ENCODE assay signal across 18 cellular contexts in genomic region chr19:17098326-17098725, GRCh38. TPM values are rescaled to one million over a fixed set of nuclear protein-coding genes. Genes with fewer than 3 reads are reported as not detected.
DNase-seq lines count a peak whose midpoint lies in the region; ATAC-seq, FAIRE-seq and TF ChIP-seq lines count a peak whose summit lies in the region.
"Had no signal": no experiment of that assay in that cellular context is flagged by ENCODE, and none has a peak within 500 bp of the region (broad histone marks: within the 10 kb centered on the region; RNA-seq: fewer than 3 reads in every experiment).

No MANE protein-coding gene starts in this region.

- H2AFZ ChIP-seq in smooth muscle cell (ENCODE audit: low read depth) = no peak overlapping the region

- CTCF ChIA-PET in WTC11 (lab: Charles Lee) = interaction anchor here (0.6 kb wide), 1 partner anchor 34 kb away, joined by 5 read pairs; no protein-coding TSS in a partner anchor

- peak overlapping the region; percentile 63 for H3K27ac Mint-ChIP-seq in T-helper 1 cell treated with Interleukin-12 subunit alpha and Interleukin-12 subunit beta and Interleukin-4 antibody, amounts not matched to agents 30 μg/mL and 1 μg/mL, for 36 hours
- peak overlapping the region; percentile 62 for H3K27ac Mint-ChIP-seq in WTC11
- H3K27ac Mint-ChIP-seq: activated CD4-positive, alpha-beta T cell treated with anti-CD3 and anti-CD28 coated beads, Interleukin-2, amount 10 ng/mL, durations not matched to agents 7 days and 5 days had no signal

- H3K27me3 ChIP-seq in right lobe of liver (no peaks in the 10 kb centered on the region), smooth muscle cell (ENCODE audit: low read depth) (no peaks in the 10 kb centered on the region)
- H3K27me3 ChIP-seq: dorsolateral prefrontal cortex had no signal

- H3K27ac ChIP-seq in right lobe of liver = peak overlapping the region in 2 of 3 donors; percentile 57 to 68
- H3K27ac ChIP-seq in smooth muscle cell (ENCODE audit: low read depth) = peak overlapping the region; percentile 90
- H3K27ac ChIP-seq: 22Rv1 had no signal

- H3K36me3 ChIP-seq in right lobe of liver = peaks cover 0 to 7% (median 3%) of the 10 kb centered on the region in 4 donors
- H3K36me3 ChIP-seq in smooth muscle cell (ENCODE audit: low read depth) = peaks cover 10% of the 10 kb centered on the region

- FAIRE-seq in HTR-8/SVneo (lab: Jason Lieb, UNC) (no peak), H54 (lab: Jason Lieb, UNC) (no peak)

- peaks cover 18% of the 10 kb centered on the region for H3F3A ChIP-seq in smooth muscle cell (ENCODE audit: low read depth)

- DNase-seq in T-helper 1 cell (no peak), WTC11 (ENCODE audit: low spot score) (no peak), right lobe of liver (no peak), smooth muscle cell (lab: John Stamatoyannopoulos, UW; ENCODE audit: unreplicated experiment) (no peak), HTR-8/SVneo (ENCODE audit: insufficient read length, low spot score) (no peak), NCI-H2107 (lab: John Stamatoyannopoulos, UW) (no peak), H54 (ENCODE audit: insufficient read length, low spot score) (no peak)
- DNase-seq: activated CD4-positive, alpha-beta T cell treated with anti-CD3 and anti-CD28 coated beads, Interleukin-2, amount 10 ng/mL, durations not matched to agents 7 days and 5 days; CD4-positive, alpha-beta memory T cell; dorsolateral prefrontal cortex; H7; left colon; NCI-H1048; NCI-H345; SHP77; stimulated activated naive CD4-positive, alpha-beta T cell treated with Interleukin-2 at 50 U/mL for 16 hours had no signal

- peak overlapping the region; percentile 55 for H3K9ac ChIP-seq in smooth muscle cell (ENCODE audit: low read depth)

- H3K9me3 Mint-ChIP-seq in T-helper 1 cell treated with Interleukin-12 subunit alpha and Interleukin-12 subunit beta and Interleukin-4 antibody, amounts not matched to agents 30 μg/mL and 1 μg/mL, for 36 hours = peaks cover 4% of the 10 kb centered on the region
- H3K9me3 Mint-ChIP-seq in WTC11 = peaks cover 11% of the 10 kb centered on the region

- 83% methylated on average over 6 of the region's 9 CpGs for WGBS in right lobe of liver (ENCODE audit: insufficient coverage, low coverage, low lambda C conversion rate, missing lambda C conversion rate)
- WGBS in smooth muscle cell (ENCODE audit: low lambda C conversion rate) = 52% methylated on average over 9 of the region's 9 CpGs

- H3K9me3 ChIP-seq in right lobe of liver (no peaks in the 10 kb centered on the region), smooth muscle cell (replicated peaks; ENCODE audit: low read depth) (no peaks in the 10 kb centered on the region)

- peaks cover 99% of the 10 kb centered on the region for H3K79me2 ChIP-seq in smooth muscle cell (ENCODE audit: low read depth)

- intact Hi-C loops in right lobe of liver (cut with DNase I) = no loop called here

- no peak overlapping the region for H3K4me3 Mint-ChIP-seq in T-helper 1 cell treated with Interleukin-12 subunit alpha and Interleukin-12 subunit beta and Interleukin-4 antibody, amounts not matched to agents 30 μg/mL and 1 μg/mL, for 36 hours
- no peak overlapping the region for H3K4me3 Mint-ChIP-seq in WTC11
- H3K4me3 Mint-ChIP-seq: activated CD4-positive, alpha-beta T cell treated with anti-CD3 and anti-CD28 coated beads, Interleukin-2, amount 10 ng/mL, durations not matched to agents 7 days and 5 days; CD4-positive, alpha-beta memory T cell had no signal

- ATAC-seq in WTC11 (no peak), right lobe of liver (no peak)

- H3K4me1 ChIP-seq in right lobe of liver = peaks cover 0 to 26% (median 9%) of the 10 kb centered on the region in 4 donors
- peaks cover 4% of the 10 kb centered on the region for H3K4me1 ChIP-seq in smooth muscle cell (ENCODE audit: low read depth)

- no peak overlapping the region for H3K4me3 ChIP-seq in right lobe of liver
- H3K4me3 ChIP-seq in smooth muscle cell = no peak overlapping the region
- H3K4me3 ChIP-seq: dorsolateral prefrontal cortex had no signal

- POLR2A ChIA-PET in WTC11 (lab: Charles Lee) = no interaction called here

- peak overlapping the region; percentile 32 for H3K4me2 ChIP-seq in smooth muscle cell

- TF ChIP-seq POLR2A in right lobe of liver (IDR thresholded peaks at IDR 0.05) (no peak), H54 (IDR thresholded peaks at IDR 0.05; ENCODE audit: low read depth, low read length) (no peak)

- H4K20me1 ChIP-seq in smooth muscle cell (ENCODE audit: low read depth) = peaks cover 25% of the 10 kb centered on the region

- H3K36me3 Mint-ChIP-seq in T-helper 1 cell treated with Interleukin-12 subunit alpha and Interleukin-12 subunit beta and Interleukin-4 antibody, amounts not matched to agents 30 μg/mL and 1 μg/mL, for 36 hours (ENCODE audit: low read depth) = peaks cover 35% of the 10 kb centered on the region
- peaks cover 20% of the 10 kb centered on the region for H3K36me3 Mint-ChIP-seq in WTC11

- H3K27me3 Mint-ChIP-seq in T-helper 1 cell treated with Interleukin-12 subunit alpha and Interleukin-12 subunit beta and Interleukin-4 antibody, amounts not matched to agents 30 μg/mL and 1 μg/mL, for 36 hours (ENCODE audit: low read depth) = no peaks in the 10 kb centered on the region
- no peaks in the 10 kb centered on the region for H3K27me3 Mint-ChIP-seq in WTC11 (ENCODE audit: low read depth)
- H3K27me3 Mint-ChIP-seq: activated CD4-positive, alpha-beta T cell treated with anti-CD3 and anti-CD28 coated beads, Interleukin-2, amount 10 ng/mL, durations not matched to agents 7 days and 5 days; CD4-positive, alpha-beta memory T cell had no signal

- H3K4me1 Mint-ChIP-seq in T-helper 1 cell treated with Interleukin-12 subunit alpha and Interleukin-12 subunit beta and Interleukin-4 antibody, amounts not matched to agents 30 μg/mL and 1 μg/mL, for 36 hours (ENCODE audit: low read depth) = peaks cover 17% of the 10 kb centered on the region
- H3K4me1 Mint-ChIP-seq in WTC11 = peaks cover 15% of the 10 kb centered on the region

- TF ChIP-seq CTCF in WTC11 (IDR thresholded peaks at IDR 0.05) = no peak
- no peak for TF ChIP-seq CTCF in right lobe of liver (IDR thresholded peaks at IDR 0.05)
- no peak for TF ChIP-seq CTCF in smooth muscle cell (IDR thresholded peaks at IDR 0.05; ENCODE audit: borderline replicate concordance, insufficient read depth, poor library complexity, severe bottlenecking)

TF ChIP-seq in WTC11, 78 proteins besides CTCF, POLR2A, EP300 and RAD21 (continues in another document):
- TF ChIP-seq, protein P1, sequence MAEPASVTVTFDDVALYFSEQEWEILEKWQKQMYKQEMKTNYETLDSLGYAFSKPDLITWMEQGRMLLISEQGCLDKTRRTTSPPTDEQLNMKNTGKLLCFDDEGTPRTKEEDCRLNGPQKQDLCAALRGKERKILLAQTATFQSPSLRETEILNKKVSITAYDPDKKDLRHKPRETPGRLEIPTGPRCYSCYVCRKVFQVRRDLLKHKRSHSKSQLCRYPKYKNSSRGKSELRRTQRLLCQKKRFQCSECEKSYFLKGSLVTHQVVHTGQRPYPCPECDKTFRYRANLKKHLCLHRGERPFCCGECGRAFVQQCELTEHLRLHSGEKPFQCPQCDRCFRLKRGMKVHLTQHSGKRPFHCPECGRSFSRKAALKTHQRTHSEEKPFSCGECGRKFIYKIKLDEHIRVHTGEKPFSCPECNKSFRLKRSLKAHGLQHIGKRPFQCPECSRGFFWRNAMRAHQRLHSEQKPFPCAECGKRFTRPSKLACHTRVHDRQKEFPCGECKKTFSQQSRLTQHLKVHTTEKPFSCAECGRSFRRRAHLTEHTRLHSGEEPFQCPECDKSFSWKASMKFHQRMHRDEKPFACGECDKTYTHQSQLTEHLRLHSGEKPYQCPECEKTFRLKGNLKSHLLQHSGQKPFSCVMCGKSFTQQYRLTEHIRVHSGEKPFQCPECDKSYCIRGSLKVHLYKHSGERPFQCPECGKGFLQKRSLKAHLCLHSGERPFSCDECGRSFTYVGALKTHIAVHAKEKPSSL (CRISPR knock-in tag; conservative IDR thresholded peaks at IDR 0.05) = no peak
- no peak for TF ChIP-seq ZNF263 (CRISPR knock-in tag; IDR thresholded peaks at IDR 0.05; ENCODE audit: low read depth)
- no peak for TF ChIP-seq NFE2L1 (CRISPR knock-in tag; IDR thresholded peaks at IDR 0.05)
- no peak for TF ChIP-seq ZNF671 (CRISPR knock-in tag; IDR thresholded peaks at IDR 0.05)
- TF ChIP-seq ELF4 (CRISPR knock-in tag; IDR thresholded peaks at IDR 0.05; ENCODE audit: low read depth) = no peak
- TF ChIP-seq USF1 (CRISPR knock-in tag; IDR thresholded peaks at IDR 0.05) = no peak
- TF ChIP-seq, protein P2, sequence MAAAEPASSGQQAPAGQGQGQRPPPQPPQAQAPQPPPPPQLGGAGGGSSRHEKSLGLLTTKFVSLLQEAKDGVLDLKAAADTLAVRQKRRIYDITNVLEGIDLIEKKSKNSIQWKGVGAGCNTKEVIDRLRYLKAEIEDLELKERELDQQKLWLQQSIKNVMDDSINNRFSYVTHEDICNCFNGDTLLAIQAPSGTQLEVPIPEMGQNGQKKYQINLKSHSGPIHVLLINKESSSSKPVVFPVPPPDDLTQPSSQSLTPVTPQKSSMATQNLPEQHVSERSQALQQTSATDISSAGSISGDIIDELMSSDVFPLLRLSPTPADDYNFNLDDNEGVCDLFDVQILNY (CRISPR knock-in tag; IDR thresholded peaks at IDR 0.05) = no peak
- TF ChIP-seq, protein P3, sequence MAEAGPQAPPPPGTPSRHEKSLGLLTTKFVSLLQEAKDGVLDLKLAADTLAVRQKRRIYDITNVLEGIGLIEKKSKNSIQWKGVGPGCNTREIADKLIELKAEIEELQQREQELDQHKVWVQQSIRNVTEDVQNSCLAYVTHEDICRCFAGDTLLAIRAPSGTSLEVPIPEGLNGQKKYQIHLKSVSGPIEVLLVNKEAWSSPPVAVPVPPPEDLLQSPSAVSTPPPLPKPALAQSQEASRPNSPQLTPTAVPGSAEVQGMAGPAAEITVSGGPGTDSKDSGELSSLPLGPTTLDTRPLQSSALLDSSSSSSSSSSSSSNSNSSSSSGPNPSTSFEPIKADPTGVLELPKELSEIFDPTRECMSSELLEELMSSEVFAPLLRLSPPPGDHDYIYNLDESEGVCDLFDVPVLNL (CRISPR knock-in tag; IDR thresholded peaks at IDR 0.05; ENCODE audit: borderline replicate concordance, low read depth) = no peak

RNA-seq across cellular contexts. Expression of gene MYO9B, which starts 22.7 kb away (rescaled TPM):
- total RNA-seq in WTC11 (2021) = 70.3 to 94.3 TPM (median 73.4 TPM) in 3 replicates
- 10 to 100 TPM; 25.4 to 38.7 (median 36.0) TPM for total RNA-seq in right lobe of liver
- total RNA-seq in smooth muscle cell = 44.6 and 48.7 TPM in 2 replicates
- 46.6 and 49.4 TPM in 2 replicates for polyA plus RNA-seq in smooth muscle cell

RNA-seq across cellular contexts. Expression of gene HAUS8, which starts 23.1 kb away (rescaled TPM):
- total RNA-seq in WTC11 (2021) (27.9 to 29.9 TPM (median 29.7 TPM) in 3 replicates), right lobe of liver (1 to 10 TPM; 3.7 to 8.5 (median 5.8) TPM), smooth muscle cell (3.3 and 7.4 TPM in 2 replicates)
- 6.3 and 8.5 TPM in 2 replicates for polyA plus RNA-seq in smooth muscle cell
